ENCODE assay signal across 8 cellular contexts in genomic region chr3:68876112-68876713, GRCh38. TPM values are rescaled to one million over a fixed set of nuclear protein-coding genes. Genes with fewer than 3 reads are reported as not detected.
DNase-seq lines count a peak whose midpoint lies in the region; ATAC-seq and TF ChIP-seq lines count a peak whose summit lies in the region.

No MANE protein-coding gene starts in this region.

- no peaks in the 10 kb centered on the region for H3K79me2 ChIP-seq in PC-3 (ENCODE audit: low read length)

- H3K9me2 ChIP-seq in PC-3 (replicated peaks; ENCODE audit: low read length), result no peaks in the 10 kb centered on the region

- H3K9me3 ChIP-seq in PC-3 (ENCODE audit: low read length) (no peaks in the 10 kb centered on the region), thyroid gland (no peaks in the 10 kb centered on the region)

- H3K36me3 ChIP-seq in PC-3 (ENCODE audit: low read depth, low read length) (no peaks in the 10 kb centered on the region; the same call in 1 of the 2 replicates), thyroid gland (no peaks in the 10 kb centered on the region)

- no peak for TF ChIP-seq POLR2A in thyroid gland (IDR thresholded peaks at IDR 0.05)

- TF ChIP-seq CTCF in PC-3 (conservative IDR thresholded peaks at IDR 0.05; ENCODE audit: low read depth, low read length) (peak; percentile 66), cardiac fibroblast (IDR thresholded peaks at IDR 0.05; ENCODE audit: low read depth, low read length) (peak; percentile 88), thyroid gland (IDR thresholded peaks at IDR 0.05) (peak; percentile 57 to 83 (median 72))

- no peak overlapping the region for H3K9ac ChIP-seq in PC-3 (ENCODE audit: low read length)

- no peaks in the 10 kb centered on the region for H3F3A ChIP-seq in PC-3 (ENCODE audit: low read length, unreplicated experiment)

- 22 to 23% methylated on average over 6 of the region's 6 CpGs for WGBS in thyroid gland, 2 donors

- DNase-seq in Right ventricle myocardium superior, result no peak
- DNase-seq in cardiac septum (ENCODE audit: low spot score), result no peak
- DNase-seq in HuH-7 (ENCODE audit: low spot score), result peak; percentile 0
- peak; percentile 66 for DNase-seq in PC-3
- peak; percentile 82 to 85 for DNase-seq in cardiac fibroblast (ENCODE audit: low read depth in 2 of 2)
- DNase-seq in left kidney (ENCODE audit: low read depth, low spot score), result peak; percentile 81
- DNase-seq in thyroid gland, result peak; percentile 8 to 14

- ATAC-seq in Right ventricle myocardium superior (ENCODE audit: poor library complexity) (peak; percentile 68), GM21576 (IDR thresholded peaks at IDR 0.05; ENCODE audit: unreplicated experiment) (peak; percentile 83), PC-3 (peak; percentile 66)

- H3K27ac ChIP-seq in PC-3 (ENCODE audit: low read length) (no peak overlapping the region), thyroid gland (no peak overlapping the region)

- H3K27me3 ChIP-seq in PC-3 (ENCODE audit: low read length) (peaks cover 8% of the 10 kb centered on the region; the same call in 1 of the 2 replicates), thyroid gland (no peaks in the 10 kb centered on the region)

- no peaks in the 10 kb centered on the region for H4K20me1 ChIP-seq in PC-3 (ENCODE audit: low read length)

- CTCF ChIA-PET in PC-3 (lab: Charles Lee), result interaction anchor here (1.0 kb wide), 2 partner anchors 1762 to 1767 kb away, joined by 4 to 7 read pairs; no protein-coding TSS in a partner anchor

- H3K4me3 ChIP-seq in PC-3 (ENCODE audit: low read length), result no peak overlapping the region
- no peak overlapping the region for H3K4me3 ChIP-seq in cardiac fibroblast (replicated peaks in 1 of 2; ENCODE audit: low read depth in 2 of 2, low read length in 2 of 2)
- no peak overlapping the region for H3K4me3 ChIP-seq in thyroid gland (replicated peaks in 1 of 3)

- POLR2A ChIA-PET in PC-3 (lab: Charles Lee; ENCODE audit: unreplicated experiment), result no interaction called here

- H2AFZ ChIP-seq in PC-3 (ENCODE audit: low read length), result no peak overlapping the region

- no TSS peak for BruUV-seq in PC-3 (replicated peaks; lab: Mats Ljungman, UMichigan)

- intact Hi-C loops in Right ventricle myocardium superior (cut with DNase I), result loop anchor here (10.0 kb wide), 1 partner anchor 1491 kb away; no protein-coding TSS in a partner anchor
- intact Hi-C loops in cardiac septum (cut with DNase I), result loop anchor here (5.0 to 10.0 kb wide), 3 partner anchors 1061 to 1761 kb away; no protein-coding TSS in a partner anchor
- intact Hi-C loops in PC-3 (cut with micrococcal nuclease), result loop anchor here (1.0 to 5.0 kb wide), 4 partner anchors 1762 to 1939 kb away; no protein-coding TSS in a partner anchor
- intact Hi-C loops in thyroid gland (cut with DNase I), result loop anchor here (10.0 kb wide), 1 partner anchor 1761 kb away; no protein-coding TSS in a partner anchor

- no peak overlapping the region for H3K4me2 ChIP-seq in PC-3 (ENCODE audit: low read length)

- H3K4me1 ChIP-seq in PC-3 (ENCODE audit: insufficient read depth, low read length), result no peaks in the 10 kb centered on the region
- H3K4me1 ChIP-seq in thyroid gland, result no peaks in the 10 kb centered on the region

RNA-seq across cellular contexts. Expression of gene TAFA4, which starts 56.1 kb away (rescaled TPM):
- total RNA-seq in Right ventricle myocardium superior (not detected), cardiac septum (not detected), PC-3 (2014; rRNA removed) (not detected in 2 replicates), thyroid gland (not detected)

Comparison
In these comparisons a context has a peak if more than half of its experiments do, and no peak if none do; other contexts are left out.
1. DNase-seq: peak in HuH-7 (single experiment), PC-3 (single experiment), cardiac fibroblast (2 of 2), left kidney (single experiment) and thyroid gland (2 of 2); none in Right ventricle myocardium superior (single experiment) and cardiac septum (single experiment).
2. Peak in every context shown above with its lines, with median percentiles within 50 percentile points of each other: ATAC-seq and CTCF ChIP-seq.